1 cellular context compared by ENCODE assay signal in genomic region chr10:4686644-4686996, GRCh38.
TF ChIP-seq lines count a peak whose summit lies in the region.

No MANE protein-coding gene starts in this region.

TF ChIP-seq in HCT116, 20 proteins besides CTCF, POLR2A, EP300 and RAD21 (continued from another document):
- no peak for TF ChIP-seq EZH2phosphoT487 (IDR thresholded peaks at IDR 0.05; ENCODE audit: borderline replicate concordance)
- TF ChIP-seq YY1 (IDR thresholded peaks at IDR 0.05; ENCODE audit: extremely low read depth, insufficient replicate concordance, low read depth, low read length) = no peak
